Comparison of ENCODE assay signal across 22 cellular contexts in the genomic region with DNA sequence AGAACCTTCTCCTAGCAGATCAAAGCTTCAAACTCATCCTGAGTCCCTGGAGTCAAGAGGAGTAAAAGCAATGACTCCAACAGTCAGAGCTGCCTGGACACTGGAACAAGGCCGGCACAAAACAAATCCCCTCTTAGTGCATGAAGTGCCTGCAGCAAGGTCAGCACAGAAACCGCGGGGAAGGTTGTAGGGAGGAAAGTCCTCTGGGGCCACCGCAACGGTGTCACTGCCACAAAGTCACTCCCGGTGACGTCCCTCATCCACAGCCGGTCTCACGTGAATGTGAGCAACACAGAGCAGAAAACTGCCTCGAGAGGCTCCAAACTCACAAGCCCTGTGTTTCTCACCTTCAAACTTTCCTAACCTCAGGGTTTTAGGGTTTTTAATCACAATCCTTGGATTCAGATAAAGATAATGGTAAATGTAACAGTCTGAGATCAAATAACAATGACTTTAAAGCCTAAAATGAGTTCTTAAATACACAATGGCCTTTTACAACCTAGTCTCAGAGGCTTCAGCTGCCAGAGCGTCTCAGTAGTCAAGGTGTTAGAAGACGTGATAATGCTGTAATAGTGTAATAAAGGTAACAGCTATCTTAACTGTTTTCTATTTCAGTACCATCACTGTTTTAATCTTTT.
"Had no signal": no experiment of that assay in that cellular context is flagged by ENCODE, and none has a peak within 500 bp of the region (broad histone marks: within the 10 kb centered on the region; RNA-seq: fewer than 3 reads in every experiment).

No MANE protein-coding gene starts in this region.

- H3K27me3 Mint-ChIP-seq: activated CD4-positive, alpha-beta memory T cell treated with anti-CD3 and anti-CD28 coated beads for 36 hours had no signal

- H3K4me2 ChIP-seq: neural progenitor cell had no signal

- H3K9me3 Mint-ChIP-seq: activated B cell treated with CpG ODN at 0.5 μM for 24 hours; activated CD4-positive, alpha-beta memory T cell treated with anti-CD3 and anti-CD28 coated beads for 36 hours; activated naive CD4-positive, alpha-beta T cell treated with anti-CD3 and anti-CD28 coated beads, Interleukin-2, amount 50 U/mL, for 72 hours; activated T-helper 1 cell treated with anti-CD3 and anti-CD28 coated beads, Interleukin-12 subunit alpha, Interleukin-12 subunit beta, Interleukin-2, Interleukin-4 antibody, amounts not matched to agents 30 ng/mL and 10 ng/mL and 1 ng/mL, durations not matched to agents 14 hours and 24 hours and 36 hours; effector memory CD8-positive, alpha-beta T cell; naive B cell; neural progenitor cell; stimulated activated naive B cell treated with anti-CD40 and anti-IgM and Interleukin-4, amounts not matched to agents 10 μg/mL and 1 μg/mL and 100 μg/mL, for 72 hours; T-helper 2 cell treated with Interferon-gamma antibody and Interleukin-4, amounts not matched to agents 5 μg/mL and 100 μg/mL, for 36 hours had no signal

- H3K27ac Mint-ChIP-seq: activated B cell treated with CpG ODN at 0.5 μM for 24 hours; activated CD4-positive, alpha-beta memory T cell treated with anti-CD3 and anti-CD28 coated beads for 36 hours; activated naive CD4-positive, alpha-beta T cell treated with anti-CD3 and anti-CD28 coated beads, Interleukin-2, amount 50 U/mL, for 72 hours; activated T-helper 1 cell treated with anti-CD3 and anti-CD28 coated beads, Interleukin-12 subunit alpha, Interleukin-12 subunit beta, Interleukin-2, Interleukin-4 antibody, amounts not matched to agents 30 ng/mL and 10 ng/mL and 1 ng/mL, durations not matched to agents 14 hours and 24 hours and 36 hours; effector memory CD8-positive, alpha-beta T cell; naive B cell; neural progenitor cell; stimulated activated naive B cell treated with anti-CD40 and anti-IgM and Interleukin-4, amounts not matched to agents 10 μg/mL and 1 μg/mL and 100 μg/mL, for 72 hours; T-helper 2 cell treated with Interferon-gamma antibody and Interleukin-4, amounts not matched to agents 5 μg/mL and 100 μg/mL, for 36 hours had no signal

- H3K27ac ChIP-seq: epithelial cell of prostate, foreskin keratinocyte, neural progenitor cell, ovary, SK-N-MC, thoracic aorta, upper lobe of right lung had no signal

- H3K4me1 Mint-ChIP-seq: naive B cell had no signal

- H3K36me3 Mint-ChIP-seq: activated naive CD4-positive, alpha-beta T cell treated with anti-CD3 and anti-CD28 coated beads, Interleukin-2, amount 50 U/mL, for 72 hours had no signal

- H2AFZ ChIP-seq: neural progenitor cell had no signal

- H3K9me3 ChIP-seq: ovary, thoracic aorta, upper lobe of right lung had no signal

- H3K27me3 ChIP-seq: foreskin keratinocyte, neural progenitor cell, ovary, upper lobe of right lung had no signal

- FAIRE-seq: TTC549 had no signal

- DNase-seq: activated B cell treated with CpG ODN at 0.5 μM for 24 hours; activated CD4-positive, alpha-beta memory T cell treated with anti-CD3 and anti-CD28 coated beads for 36 hours; activated CD4-positive, alpha-beta T cell treated with anti-CD3 and anti-CD28 coated beads for 4 hours; activated gamma-delta T cell treated with Interleukin-2 at 50 U/mL for 16 hours; activated T-cell treated with anti-CD3 and anti-CD28 coated beads for 4 hours; dermis blood vessel endothelial cell; effector memory CD8-positive, alpha-beta T cell; foreskin keratinocyte; glutamatergic neuron; naive B cell; ovary; stimulated activated naive B cell treated with anti-CD40 and anti-IgM and Interleukin-4, amounts not matched to agents 10 μg/mL and 1 μg/mL and 100 μg/mL, for 72 hours; upper lobe of right lung had no signal

- H3K4me1 ChIP-seq: foreskin keratinocyte, upper lobe of right lung had no signal

- H3K4me3 ChIP-seq: lung, neural progenitor cell, ovary, SK-N-MC, thoracic aorta, upper lobe of right lung had no signal

- H3K4me3 Mint-ChIP-seq: activated B cell treated with CpG ODN at 0.5 μM for 24 hours; activated CD4-positive, alpha-beta memory T cell treated with anti-CD3 and anti-CD28 coated beads for 36 hours; activated T-helper 1 cell treated with anti-CD3 and anti-CD28 coated beads, Interleukin-12 subunit alpha, Interleukin-12 subunit beta, Interleukin-2, Interleukin-4 antibody, amounts not matched to agents 30 ng/mL and 10 ng/mL and 1 ng/mL, durations not matched to agents 14 hours and 24 hours and 36 hours; effector memory CD8-positive, alpha-beta T cell; naive B cell; neural progenitor cell; stimulated activated naive B cell treated with anti-CD40 and anti-IgM and Interleukin-4, amounts not matched to agents 10 μg/mL and 1 μg/mL and 100 μg/mL, for 72 hours; T-helper 2 cell treated with Interferon-gamma antibody and Interleukin-4, amounts not matched to agents 5 μg/mL and 100 μg/mL, for 36 hours had no signal

- H3K36me3 ChIP-seq: ovary had no signal
